ENCODE assay signal across 9 cellular contexts in genomic region chr22:40898850-40899357, GRCh38. TPM values are rescaled to one million over a fixed set of nuclear protein-coding genes. Genes with fewer than 3 reads are reported as not detected.
DNase-seq lines count a peak whose midpoint lies in the region; ATAC-seq and TF ChIP-seq lines count a peak whose summit lies in the region.
"Had no signal": no experiment of that assay in that cellular context is flagged by ENCODE, and none has a peak within 500 bp of the region (broad histone marks: within the 10 kb centered on the region; RNA-seq: fewer than 3 reads in every experiment).

No MANE protein-coding gene starts in this region.

- H3K9me3 ChIP-seq in Karpas-422 (ENCODE audit: low read length) = no peaks in the 10 kb centered on the region
- H3K9me3 ChIP-seq: thoracic aorta had no signal

- H3K9ac ChIP-seq in Karpas-422 (ENCODE audit: low read length) = peak overlapping the region; percentile 23; the same call in 1 of the 2 replicates

- H3K4me1 ChIP-seq in Karpas-422 (ENCODE audit: low read length) = peaks cover 7% of the 10 kb centered on the region

- DNase-seq in NCI-H510A treated with DMSO at 0.1 percent for 48 hours (lab: John Stamatoyannopoulos, UW) = peak; percentile 50
- DNase-seq in NCI-H510A (lab: John Stamatoyannopoulos, UW) = no peak
- peak; percentile 89 for DNase-seq in Karpas-422
- DNase-seq in SHP77 treated with DMSO at 0.1 percent for 48 hours (lab: John Stamatoyannopoulos, UW) = peak; percentile 1
- DNase-seq in choroid plexus epithelial cell (ENCODE audit: low read depth) = peak; percentile 80
- DNase-seq in medulla oblongata (ENCODE audit: extremely low spot score) = peak; percentile 79

- ATAC-seq in HG03432 (IDR thresholded peaks at IDR 0.05; ENCODE audit: unreplicated experiment) (no peak), GM21786 (IDR thresholded peaks at IDR 0.05; ENCODE audit: unreplicated experiment) (no peak)

- H3K9me2 ChIP-seq in Karpas-422 (replicated peaks; ENCODE audit: insufficient read depth, low read length) = no peaks in the 10 kb centered on the region

- peak; percentile 69 for TF ChIP-seq CTCF in choroid plexus epithelial cell (conservative IDR thresholded peaks at IDR 0.05; ENCODE audit: low read depth, low read length)

- no peaks in the 10 kb centered on the region for H3K27me3 ChIP-seq in Karpas-422 (ENCODE audit: low read length)

- H3K4me3 ChIP-seq in Karpas-422 (ENCODE audit: low read length) (peak overlapping the region; percentile 27; the same call in 1 of the 2 replicates), choroid plexus epithelial cell (ENCODE audit: low read depth, low read length) (no peak overlapping the region)
- H3K4me3 ChIP-seq: thoracic aorta had no signal

- no peaks in the 10 kb centered on the region for H3K79me2 ChIP-seq in Karpas-422 (ENCODE audit: low read length)

- H3K4me2 ChIP-seq in Karpas-422 (ENCODE audit: low read depth, low read length, poor library complexity, severe bottlenecking) = peak overlapping the region; percentile 52

- H2AFZ ChIP-seq in Karpas-422 (ENCODE audit: low read length) = no peak overlapping the region; the same call in 1 of the 2 replicates

- H4K20me1 ChIP-seq in Karpas-422 (ENCODE audit: insufficient read depth, low read depth, low read length) = no peaks in the 10 kb centered on the region

- H3K27ac ChIP-seq in Karpas-422 (ENCODE audit: low read length) = peak overlapping the region; percentile 4; the same call in 1 of the 2 replicates
- H3K27ac ChIP-seq: thoracic aorta had no signal

- H3K36me3 ChIP-seq in Karpas-422 (ENCODE audit: insufficient read depth, low read length) = no peaks in the 10 kb centered on the region
- H3K36me3 ChIP-seq: thoracic aorta had no signal

RNA-seq across cellular contexts. Expression of gene DNAJB7, which starts 37.0 kb away (rescaled TPM):
- total RNA-seq in Karpas-422 (2014; rRNA removed; shearing (Covaris generic); ENCODE audit: low replicate concordance) = not detected in 2 replicates
- total RNA-seq: thoracic aorta had no signal

RNA-seq across cellular contexts. Expression of gene XPNPEP3, which starts 42.0 kb away (rescaled TPM):
- total RNA-seq in Karpas-422 (2014; rRNA removed; shearing (Covaris generic); ENCODE audit: low replicate concordance) = 11.7 and 17.5 TPM in 2 replicates

RNA-seq across cellular contexts. Expression of gene ST13, which starts 42.5 kb away (rescaled TPM):
- total RNA-seq in Karpas-422 (2014; rRNA removed; shearing (Covaris generic); ENCODE audit: low replicate concordance) = 130 and 229 TPM in 2 replicates

RNA-seq across cellular contexts. Expression of gene RBX1, which starts 52.3 kb away (rescaled TPM):
- total RNA-seq in Karpas-422 (2014; rRNA removed; shearing (Covaris generic); ENCODE audit: low replicate concordance) = 57.5 and 86.1 TPM in 2 replicates
